12 cellular contexts compared by ENCODE assay signal in genomic region chr18:79933765-79934164, GRCh38. TPM values are rescaled to one million over a fixed set of nuclear protein-coding genes. Genes with fewer than 3 reads are reported as not detected.
DNase-seq lines count a peak whose midpoint lies in the region; ATAC-seq, FAIRE-seq and TF ChIP-seq lines count a peak whose summit lies in the region.
"Had no signal": no experiment of that assay in that cellular context is flagged by ENCODE, and none has a peak within 500 bp of the region (broad histone marks: within the 10 kb centered on the region; RNA-seq: fewer than 3 reads in every experiment).

No MANE protein-coding gene starts in this region.

- no peak overlapping the region for H2BK120ac ChIP-seq in H1 (replicated peaks; ENCODE audit: low read depth, low read length)

- peaks cover 5% of the 10 kb centered on the region for H3K79me1 ChIP-seq in H1 (ENCODE audit: low read depth, low read length)

- ATAC-seq in mucosa of descending colon, result peak; percentile 69
- no peak for ATAC-seq in HG03457 (IDR thresholded peaks at IDR 0.05; ENCODE audit: unreplicated experiment)
- ATAC-seq in HG03432 (IDR thresholded peaks at IDR 0.05; ENCODE audit: unreplicated experiment), result no peak
- ATAC-seq in HG03135 (IDR thresholded peaks at IDR 0.05; ENCODE audit: unreplicated experiment), result no peak
- ATAC-seq: naive thymus-derived CD4-positive, alpha-beta T cell had no signal

- TF ChIP-seq POLR2A in H1 (IDR thresholded peaks at IDR 0.05; ENCODE audit: control extremely low read depth in 1 of 2, low read depth in 2 of 2, low read length in 2 of 2), result no peak

- FAIRE-seq in H1 (lab: Jason Lieb, UNC), result no peak

- H3K79me2 ChIP-seq in H1 (ENCODE audit: control insufficient read depth in 1 of 2, insufficient read depth in 2 of 2, low read length in 2 of 2), result peaks cover 0 to 8% of the 10 kb centered on the region in 2 experiments; a peak in 1 of 4 replicates

- peaks cover 43 to 83% (median 66%) of the 10 kb centered on the region in 11 experiments for H3K9me3 ChIP-seq in BLaER1 treated with 17β-estradiol and CSF1 and Interleukin-3, amounts not matched to agents 10 nM and 100 nM (replicated peaks in 1 of 11)
- H3K9me3 ChIP-seq in H1 (ENCODE audit: insufficient read depth in 2 of 2, low read depth in 1 of 2, low read length in 1 of 2) (peaks cover 3 to 14% of the 10 kb centered on the region in 2 experiments; a peak in 2 of 4 replicates), mucosa of descending colon (peaks cover 36% of the 10 kb centered on the region)

- H4K91ac ChIP-seq in H1 (replicated peaks; ENCODE audit: insufficient read length, low read length), result no peak overlapping the region

- 66% methylated on average over 10 of the region's 10 CpGs; no CpG with 5 or more reads in 1 of the 2 experiments for WGBS in H1 (ENCODE audit: extremely low coverage in 1 of 2, insufficient coverage in 1 of 2, insufficient read length in 1 of 2, insufficient replicate concordance in 2 of 2, low coverage in 1 of 2, low lambda C conversion rate in 2 of 2, missing lambda C conversion rate in 1 of 2), 2 experiments

- no peak for TF ChIP-seq EP300 in H1 (IDR thresholded peaks at IDR 0.05; ENCODE audit: borderline replicate concordance in 1 of 2, low read depth in 2 of 2, low read length in 2 of 2)

- peaks cover 77 to 99% (median 91%) of the 10 kb centered on the region in 11 experiments for H3K36me3 ChIP-seq in BLaER1 treated with 17β-estradiol and CSF1 and Interleukin-3, amounts not matched to agents 10 nM and 100 nM
- H3K36me3 ChIP-seq in H1 (ENCODE audit: control insufficient read depth in 2 of 4, insufficient read depth in 4 of 4, low read length in 3 of 4) (no peaks in the 10 kb centered on the region; a peak in 1 of 8 replicates), mucosa of descending colon (ENCODE audit: low read depth) (no peaks in the 10 kb centered on the region)

- H2BK20ac ChIP-seq in H1 (ENCODE audit: low read length), result no peak overlapping the region

- peak overlapping the region in 1 of 10 experiments; percentile 2; a peak in 1 of 20 replicates for H3K4me3 ChIP-seq in BLaER1 treated with 17β-estradiol and CSF1 and Interleukin-3, amounts not matched to agents 10 nM and 100 nM
- H3K4me3 ChIP-seq in H1 (ENCODE audit: extremely low read depth in 1 of 4, insufficient read depth in 2 of 4, low read depth in 3 of 4, low read length in 4 of 4), result no peak overlapping the region
- H3K4me3 ChIP-seq in mucosa of descending colon, result no peak overlapping the region
- H3K4me3 ChIP-seq: BLaER1 had no signal

- no peak overlapping the region for H2BK5ac ChIP-seq in H1 (ENCODE audit: low read depth, low read length)

- POLR2A ChIA-PET in H1 (lab: Charles Lee; ENCODE audit: partially characterized antibody), result no interaction called here

- no peak overlapping the region for H3K9ac ChIP-seq in BLaER1 treated with 17β-estradiol and CSF1 and Interleukin-3, amounts not matched to agents 10 nM and 100 nM
- no peak overlapping the region for H3K9ac ChIP-seq in H1 (replicated peaks in 1 of 4; ENCODE audit: extremely low read depth in 1 of 4, low read depth in 3 of 4, low read length in 3 of 4)
- H3K9ac ChIP-seq: BLaER1 had no signal

- peak; percentile 74 to 76 for TF ChIP-seq RAD21 in H1 (IDR thresholded peaks at IDR 0.05 in 1 of 2, conservative IDR thresholded peaks at IDR 0.05 in 1 of 2; ENCODE audit: low read depth in 2 of 2, low read length in 2 of 2)

- no peak overlapping the region for H2BK15ac ChIP-seq in H1 (ENCODE audit: low read length)

- CTCF ChIA-PET in H1 (lab: Charles Lee; ENCODE audit: partially characterized antibody), result interaction anchor here (0.6 to 2.7 kb wide), 20 partner anchors 8 to 317 kb away, joined by 3 to 19 read pairs (median 3); no protein-coding TSS in a partner anchor

- H2BK12ac ChIP-seq in H1 (ENCODE audit: low read depth, low read length), result no peak overlapping the region

- peaks cover 48 to 71% (median 60%) of the 10 kb centered on the region in 11 experiments for H4K20me1 ChIP-seq in BLaER1 treated with 17β-estradiol and CSF1 and Interleukin-3, amounts not matched to agents 10 nM and 100 nM
- peaks cover 0 to 2% of the 10 kb centered on the region in 2 experiments for H4K20me1 ChIP-seq in H1 (replicated peaks in 1 of 2; ENCODE audit: control insufficient read depth in 1 of 2, insufficient read depth in 2 of 2, low read length in 2 of 2)

- intact Hi-C loops in mucosa of descending colon (cut with DNase I, micrococcal nuclease), result no loop called here

- H2AFZ ChIP-seq in H1 (ENCODE audit: low read length), result no peak overlapping the region

- no peak overlapping the region for H3K18ac ChIP-seq in H1 (ENCODE audit: extremely low read depth, low read length)

- peaks cover 22 to 45% (median 28%) of the 10 kb centered on the region in 10 experiments for H3K4me1 ChIP-seq in BLaER1 treated with 17β-estradiol and CSF1 and Interleukin-3, amounts not matched to agents 10 nM and 100 nM
- no peaks in the 10 kb centered on the region for H3K4me1 ChIP-seq in H1 (replicated peaks in 1 of 4; ENCODE audit: control insufficient read depth in 3 of 4, insufficient read depth in 4 of 4, low read length in 3 of 4)
- H3K4me1 ChIP-seq in mucosa of descending colon (ENCODE audit: low read depth), result peaks cover 26% of the 10 kb centered on the region

- H3K27ac ChIP-seq in BLaER1 treated with 17β-estradiol and CSF1 and Interleukin-3, amounts not matched to agents 10 nM and 100 nM, result 0 out of 22 replicates have a peak overlapping the region, but pooled peaks of 1 of the 11 experiments have one; percentile 12
- no peak overlapping the region for H3K27ac ChIP-seq in H1 (ENCODE audit: low read depth, low read length)
- H3K27ac ChIP-seq: BLaER1 had no signal

- H4K5ac ChIP-seq in H1 (ENCODE audit: insufficient read length, low read depth, low read length), result no peak overlapping the region

- H3K56ac ChIP-seq in H1 (replicated peaks; ENCODE audit: insufficient read length, low read depth, low read length), result no peak overlapping the region

- H3K23me2 ChIP-seq in H1 (ENCODE audit: low read depth, low read length), result no peaks in the 10 kb centered on the region

- H3K23ac ChIP-seq in H1 (ENCODE audit: insufficient read length), result no peak overlapping the region

- H4K8ac ChIP-seq in H1 (ENCODE audit: extremely low read depth, insufficient read depth, low read length), result no peak overlapping the region

- H3K4ac ChIP-seq in H1 (replicated peaks; ENCODE audit: insufficient read length, low read depth, low read length), result no peak overlapping the region

- TF ChIP-seq CTCF in H1 (IDR thresholded peaks at IDR 0.05; ENCODE audit: control extremely low read depth in 1 of 3, insufficient read depth in 1 of 3, low read depth in 1 of 3, low read length in 3 of 3), result peak; percentile 54 to 71 (median 69)
- no peak for TF ChIP-seq CTCF in mucosa of descending colon (IDR thresholded peaks at IDR 0.05)

- H3K4me2 ChIP-seq in BLaER1 treated with 17β-estradiol and CSF1 and Interleukin-3, amounts not matched to agents 10 nM and 100 nM, result peak overlapping the region in 10 of 11 experiments; percentile 49 to 87 (median 76); a peak in 14 of 22 replicates
- no peak overlapping the region for H3K4me2 ChIP-seq in H1 (ENCODE audit: insufficient read depth in 1 of 2, low read depth in 2 of 2, low read length in 2 of 2)

- DNase-seq in NAMALWA (ENCODE audit: low spot score), result peak; percentile 39
- peak in 1 of 2 experiments; percentile 19 for DNase-seq in H1 (ENCODE audit: low read depth in 1 of 2, low spot score in 2 of 2)
- DNase-seq in mucosa of descending colon, result peak; percentile 54 to 82 (median 69)
- no peak for DNase-seq in NCI-H2081 treated with DMSO at 0.1 percent for 48 hours (lab: John Stamatoyannopoulos, UW)
- DNase-seq: naive thymus-derived CD4-positive, alpha-beta T cell; NCI-H1048; stimulated activated CD4-positive, alpha-beta T cell treated with anti-CD3 and anti-CD28 coated beads, Interleukin-12 subunit alpha, Interleukin-12 subunit beta, amount 100 ng/mL, for 4 hours had no signal

- H2AK5ac ChIP-seq in H1 (ENCODE audit: low read depth, low read length), result no peak overlapping the region

- no peaks in the 10 kb centered on the region for H3K27me3 ChIP-seq in BLaER1 treated with 17β-estradiol and CSF1 and Interleukin-3, amounts not matched to agents 10 nM and 100 nM
- H3K27me3 ChIP-seq in H1 (replicated peaks in 1 of 4; ENCODE audit: control insufficient read depth in 3 of 4, extremely low read depth in 1 of 4, insufficient read depth in 3 of 4, low read length in 3 of 4), result no peaks in the 10 kb centered on the region; a peak in 1 of 7 replicates
- H3K27me3 ChIP-seq: BLaER1 had no signal

- H3K14ac ChIP-seq in H1 (ENCODE audit: insufficient read length), result no peak overlapping the region

RNA-seq across cellular contexts. Expression of gene SLC66A2, which starts 17.7 kb away (rescaled TPM):
- 11.6 and 15.0 TPM in 2 replicates for total RNA-seq in H1 (2021; fragmentation: NEBNext Ultra II Directional; extraction: Animal tissue kit (Norgen Biotek cat#: 25700))
- 18.9 and 27.7 TPM in 2 replicates for polyA plus RNA-seq in H1 (2011; rRNA removed)
- polyA plus RNA-seq in H1 (2011; cell fraction: cytosol; rRNA removed), result 19.7 TPM
- polyA plus RNA-seq in H1 (2011; cell fraction: nucleus; rRNA removed), result 43.4 TPM
- 12.3 to 18.5 TPM (median 17.5 TPM) in 4 replicates for polyA plus RNA-seq in H1 (2012, experiment 1 of 2)
- polyA plus RNA-seq in H1 (2012, experiment 2 of 2), result 14.0 TPM
- 8.8 TPM for polyA plus RNA-seq in H1 (2013, experiment 1 of 2)
- polyA plus RNA-seq in H1 (2013, experiment 2 of 2), result 9.4 TPM
- polyA minus RNA-seq in H1 (2011; rRNA and poly(A)+ RNA removed), result 6.2 and 9.1 TPM in 2 replicates
- 9.5 TPM for polyA minus RNA-seq in H1 (2011; cell fraction: cytosol; rRNA and poly(A)+ RNA removed)
- 12.7 TPM for polyA minus RNA-seq in H1 (2011; cell fraction: nucleus; rRNA and poly(A)+ RNA removed)
- 10 to 100 TPM; 54.5 to 90.1 (median 68.6) TPM for total RNA-seq in mucosa of descending colon

RNA-seq across cellular contexts. Expression of gene HSBP1L1, which starts 30.7 kb away (rescaled TPM):
- total RNA-seq in H1 (2021; fragmentation: NEBNext Ultra II Directional; extraction: Animal tissue kit (Norgen Biotek cat#: 25700)), result 0.69 and 1.0 TPM in 2 replicates
- polyA plus RNA-seq in H1 (2011; rRNA removed), result 1.3 and 1.4 TPM in 2 replicates
- 1.8 TPM for polyA plus RNA-seq in H1 (2011; cell fraction: cytosol; rRNA removed)
- 1.5 TPM for polyA plus RNA-seq in H1 (2011; cell fraction: nucleus; rRNA removed)
- 2.7 to 4.2 TPM (median 4.0 TPM) in 4 replicates for polyA plus RNA-seq in H1 (2012, experiment 1 of 2)
- polyA plus RNA-seq in H1 (2012, experiment 2 of 2), result 1.6 TPM
- polyA plus RNA-seq in H1 (2013, experiment 1 of 2), result 1.1 TPM
- 1.3 TPM for polyA plus RNA-seq in H1 (2013, experiment 2 of 2)
- 0.20 and 0.47 TPM in 2 replicates for polyA minus RNA-seq in H1 (2011; rRNA and poly(A)+ RNA removed)
- polyA minus RNA-seq in H1 (2011; cell fraction: cytosol; rRNA and poly(A)+ RNA removed), result not detected
- polyA minus RNA-seq in H1 (2011; cell fraction: nucleus; rRNA and poly(A)+ RNA removed), result 1.00 TPM
- total RNA-seq in mucosa of descending colon, result 10 to 100 TPM; 33.8 to 73.7 (median 68.4) TPM

RNA-seq across cellular contexts. Expression of gene TXNL4A, which starts 54.6 kb away (rescaled TPM):
- 160 and 169 TPM in 2 replicates for total RNA-seq in H1 (2021; fragmentation: NEBNext Ultra II Directional; extraction: Animal tissue kit (Norgen Biotek cat#: 25700))
- 181 and 197 TPM in 2 replicates for polyA plus RNA-seq in H1 (2011; rRNA removed)
- polyA plus RNA-seq in H1 (2011; cell fraction: cytosol; rRNA removed), result 144 TPM
- polyA plus RNA-seq in H1 (2011; cell fraction: nucleus; rRNA removed), result 89.2 TPM
- polyA plus RNA-seq in H1 (2012, experiment 1 of 2), result 150 to 155 TPM (median 153 TPM) in 4 replicates
- 187 TPM for polyA plus RNA-seq in H1 (2012, experiment 2 of 2)
- 133 TPM for polyA plus RNA-seq in H1 (2013, experiment 1 of 2)
- 141 TPM for polyA plus RNA-seq in H1 (2013, experiment 2 of 2)
- 35.3 and 42.5 TPM in 2 replicates for polyA minus RNA-seq in H1 (2011; rRNA and poly(A)+ RNA removed)
- polyA minus RNA-seq in H1 (2011; cell fraction: cytosol; rRNA and poly(A)+ RNA removed), result 59.7 TPM
- 33.6 TPM for polyA minus RNA-seq in H1 (2011; cell fraction: nucleus; rRNA and poly(A)+ RNA removed)
- 10 to 100 TPM; 64.1 to 83.4 (median 76.7) TPM for total RNA-seq in mucosa of descending colon

Comparison
In these comparisons a context has a peak if more than half of its experiments do, and no peak if none do; other contexts are left out.
1. H3K4me2 ChIP-seq: peak in BLaER1 treated with 17β-estradiol and CSF1 and Interleukin-3, amounts not matched to agents 10 nM and 100 nM (10 of 11); none in H1 (0 of 2).
2. RNA of gene HSBP1L1, which starts 30.7 kb away (total RNA-seq): 33.8 to 73.7 TPM in mucosa of descending colon; 0.69 to 1.0 TPM in H1; every median in the first group is over 10 times any median in the second.